Comparison of ENCODE assay signal across 1 cellular context in genomic region chr1:94628174-94628843, GRCh38.
TF ChIP-seq lines count a peak whose summit lies in the region.

No MANE protein-coding gene starts in this region.

TF ChIP-seq in IMR-90, 13 proteins besides CTCF, POLR2A, EP300 and RAD21 (continued from another document):
- no peak for TF ChIP-seq USF2 (IDR thresholded peaks at IDR 0.05; ENCODE audit: low read depth, low read length)
- TF ChIP-seq CEBPB (IDR thresholded peaks at IDR 0.05; ENCODE audit: low read depth, low read length): no peak
- no peak for TF ChIP-seq SMC3 (IDR thresholded peaks at IDR 0.05; ENCODE audit: low read depth, low read length)
- TF ChIP-seq MXI1 (IDR thresholded peaks at IDR 0.05; ENCODE audit: borderline replicate concordance, low read depth, low read length): no peak
- TF ChIP-seq RFX5 (IDR thresholded peaks at IDR 0.05; ENCODE audit: low read depth, low read length): no peak
- TF ChIP-seq MAZ (IDR thresholded peaks at IDR 0.05; ENCODE audit: borderline replicate concordance, low read depth, low read length): no peak
- TF ChIP-seq ELK1 (IDR thresholded peaks at IDR 0.05; ENCODE audit: borderline replicate concordance, low read depth, low read length): no peak
- no peak for TF ChIP-seq BHLHE40 (IDR thresholded peaks at IDR 0.05; ENCODE audit: low read depth, low read length)
